ENCODE assay signal across 8 cellular contexts in genomic region chr1:88683848-88684481, GRCh38. TPM values are rescaled to one million over a fixed set of nuclear protein-coding genes. Genes with fewer than 3 reads are reported as not detected.
DNase-seq lines count a peak whose midpoint lies in the region; ATAC-seq and TF ChIP-seq lines count a peak whose summit lies in the region.

TSS of gene PKN2 (plus strand) at chr1:88684273. CDS start at chr1:88684581, 308 bp downstream.

- peak within 1 kb of the TSS; percentile 89 for H3K27ac Mint-ChIP-seq in activated T-helper 17 cell treated with anti-CD3 and anti-CD28 coated beads, Interleukin-2, amount 50 U/mL, for 72 hours
- H3K27ac Mint-ChIP-seq in naive thymus-derived CD4-positive, alpha-beta T cell, result peak within 1 kb of the TSS; percentile 96 to 100 (median 97)
- H3K27ac Mint-ChIP-seq in stimulated activated naive B cell treated with anti-CD40 and anti-IgM and Interleukin-4, amounts not matched to agents 10 μg/mL and 1 μg/mL and 100 μg/mL, for 72 hours, result peak within 1 kb of the TSS; percentile 97

- H3K4me1 ChIP-seq in naive thymus-derived CD4-positive, alpha-beta T cell (ENCODE audit: control insufficient read depth in 2 of 2, insufficient read depth in 2 of 2, low read length in 2 of 2), result peaks cover 18 to 19% of the 10 kb centered on the region in 2 donors

- CTCF ChIA-PET in RWPE1 (lab: Yijun Ruan, JAX), result interaction anchor here (0.7 to 1.6 kb wide), 2 partner anchors 26 to 28 kb away, joined by 3 to 7 read pairs; no protein-coding TSS in a partner anchor
- CTCF ChIA-PET in naive thymus-derived CD4-positive, alpha-beta T cell (lab: Charles Lee), result interaction anchor here (0.9 to 4.4 kb wide), 6 partner anchors 9 to 1306 kb away, joined by 3 to 28 read pairs (median 6); no protein-coding TSS in a partner anchor

- ATAC-seq in activated T-helper 17 cell treated with anti-CD3 and anti-CD28 coated beads, Interleukin-2, amount 50 U/mL, for 72 hours (replicated peaks), result peak; percentile 97
- peak; percentile 96 for ATAC-seq in naive thymus-derived CD4-positive, alpha-beta T cell
- peak; percentile 88 to 90 for ATAC-seq in stimulated activated naive B cell treated with anti-CD40 and anti-IgM and Interleukin-4, amounts not matched to agents 10 μg/mL and 1 μg/mL and 100 μg/mL, for 72 hours (replicated peaks)

- TF ChIP-seq CTCF in LNCaP clone FGC (IDR thresholded peaks at IDR 0.05; ENCODE audit: control insufficient read depth, extremely low read depth, insufficient read depth) (peak; percentile 30; the same call in 1 of the 2 replicates), RWPE1 (conservative IDR thresholded peaks at IDR 0.05; ENCODE audit: low read depth) (no peak)

- peaks cover 0 to 7% (median 0%) of the 10 kb centered on the region in 3 experiments for H3K36me3 ChIP-seq in naive thymus-derived CD4-positive, alpha-beta T cell (ENCODE audit: control insufficient read depth in 2 of 3, insufficient read depth in 3 of 3, low read length in 3 of 3)

- POLR2A ChIA-PET in RWPE1 (lab: Yijun Ruan, JAX; ENCODE audit: low non-redundant PET), result interaction anchor here (0.6 to 1.1 kb wide), 3 partner anchors 8 to 146 kb away, joined by 3 to 7 read pairs (median 4); no protein-coding TSS in a partner anchor
- POLR2A ChIA-PET in naive thymus-derived CD4-positive, alpha-beta T cell (lab: Charles Lee), result interaction anchor here (0.6 to 3.2 kb wide), 17 partner anchors 10 to 1770 kb away, joined by 3 to 21 read pairs (median 4); partner anchors contain the start of genes GTF2B, HS2ST1, LMO4 and SELENOF

- peak within 1 kb of the TSS; percentile 72 for H3K4me3 ChIP-seq in LNCaP clone FGC (ENCODE audit: low read depth, low read length)
- H3K4me3 ChIP-seq in naive thymus-derived CD4-positive, alpha-beta T cell (ENCODE audit: low read length), result peak within 1 kb of the TSS; percentile 91

- H3K4me3 Mint-ChIP-seq in activated T-helper 17 cell treated with anti-CD3 and anti-CD28 coated beads, Interleukin-2, amount 50 U/mL, for 72 hours, result peak within 1 kb of the TSS; percentile 86
- H3K4me3 Mint-ChIP-seq in naive thymus-derived CD4-positive, alpha-beta T cell, result peak within 1 kb of the TSS; percentile 89 to 99 (median 97)
- H3K4me3 Mint-ChIP-seq in stimulated activated naive B cell treated with anti-CD40 and anti-IgM and Interleukin-4, amounts not matched to agents 10 μg/mL and 1 μg/mL and 100 μg/mL, for 72 hours, result peak within 1 kb of the TSS; percentile 99

- DNase-seq in ELF-1 (ENCODE audit: low read depth, low spot score), result peak; percentile 99
- DNase-seq in H4 (ENCODE audit: low spot score), result peak; percentile 94
- peak; percentile 96 for DNase-seq in LNCaP clone FGC (ENCODE audit: low read depth)
- peak; percentile 96 for DNase-seq in RWPE1 (ENCODE audit: low spot score)
- peak; percentile 99 for DNase-seq in fibroblast of gingiva (ENCODE audit: low read depth)
- DNase-seq in naive thymus-derived CD4-positive, alpha-beta T cell, result peak; percentile 94 to 98 (median 97)
- peak; percentile 96 for DNase-seq in stimulated activated naive B cell treated with anti-CD40 and anti-IgM and Interleukin-4, amounts not matched to agents 10 μg/mL and 1 μg/mL and 100 μg/mL, for 72 hours

- peaks cover 6% of the 10 kb centered on the region for H3K36me3 Mint-ChIP-seq in activated T-helper 17 cell treated with anti-CD3 and anti-CD28 coated beads, Interleukin-2, amount 50 U/mL, for 72 hours (ENCODE audit: low read depth)
- no peaks in the 10 kb centered on the region for H3K36me3 Mint-ChIP-seq in naive thymus-derived CD4-positive, alpha-beta T cell
- peaks cover 2 to 4% of the 10 kb centered on the region in 2 donors for H3K36me3 Mint-ChIP-seq in stimulated activated naive B cell treated with anti-CD40 and anti-IgM and Interleukin-4, amounts not matched to agents 10 μg/mL and 1 μg/mL and 100 μg/mL, for 72 hours

- peak within 1 kb of the TSS; percentile 99 for H3K27ac ChIP-seq in RWPE1
- H3K27ac ChIP-seq in naive thymus-derived CD4-positive, alpha-beta T cell (ENCODE audit: low read depth, low read length), result peak within 1 kb of the TSS; percentile 89

- no peaks in the 10 kb centered on the region for H3K9me3 ChIP-seq in naive thymus-derived CD4-positive, alpha-beta T cell (ENCODE audit: control insufficient read depth in 2 of 3, low read length in 3 of 3)

- H3K27me3 Mint-ChIP-seq in activated T-helper 17 cell treated with anti-CD3 and anti-CD28 coated beads, Interleukin-2, amount 50 U/mL, for 72 hours, result no peaks in the 10 kb centered on the region
- peaks cover 0 to 12% (median 0%) of the 10 kb centered on the region in 5 donors for H3K27me3 Mint-ChIP-seq in naive thymus-derived CD4-positive, alpha-beta T cell
- no peaks in the 10 kb centered on the region for H3K27me3 Mint-ChIP-seq in stimulated activated naive B cell treated with anti-CD40 and anti-IgM and Interleukin-4, amounts not matched to agents 10 μg/mL and 1 μg/mL and 100 μg/mL, for 72 hours

- no peaks in the 10 kb centered on the region for H3K27me3 ChIP-seq in naive thymus-derived CD4-positive, alpha-beta T cell (ENCODE audit: control insufficient read depth in 2 of 2, insufficient read depth in 2 of 2, low read length in 2 of 2)

- H3K9me3 Mint-ChIP-seq in activated T-helper 17 cell treated with anti-CD3 and anti-CD28 coated beads, Interleukin-2, amount 50 U/mL, for 72 hours, result no peaks in the 10 kb centered on the region
- H3K9me3 Mint-ChIP-seq in naive thymus-derived CD4-positive, alpha-beta T cell, result no peaks in the 10 kb centered on the region
- no peaks in the 10 kb centered on the region for H3K9me3 Mint-ChIP-seq in stimulated activated naive B cell treated with anti-CD40 and anti-IgM and Interleukin-4, amounts not matched to agents 10 μg/mL and 1 μg/mL and 100 μg/mL, for 72 hours

- intact Hi-C loops in naive thymus-derived CD4-positive, alpha-beta T cell (cut with micrococcal nuclease), result loop anchor here (1.0 to 10.0 kb wide), 16 partner anchors 17 to 1979 kb away; partner anchors contain the start of genes GTF2B (in 2 of the 2), KYAT3 (in 2 of the 2), RBMXL1 (in 2 of the 2) and ZNF326 (in 2 of the 2)

- peaks cover 6% of the 10 kb centered on the region for H3K4me1 Mint-ChIP-seq in activated T-helper 17 cell treated with anti-CD3 and anti-CD28 coated beads, Interleukin-2, amount 50 U/mL, for 72 hours
- peaks cover 18 to 55% (median 37%) of the 10 kb centered on the region in 7 donors for H3K4me1 Mint-ChIP-seq in naive thymus-derived CD4-positive, alpha-beta T cell
- H3K4me1 Mint-ChIP-seq in stimulated activated naive B cell treated with anti-CD40 and anti-IgM and Interleukin-4, amounts not matched to agents 10 μg/mL and 1 μg/mL and 100 μg/mL, for 72 hours, result peaks cover 4 to 10% of the 10 kb centered on the region in 2 donors

RNA-seq across cellular contexts. Expression of gene PKN2, which starts in this region (rescaled TPM):
- 7.7 and 14.8 TPM in 2 replicates for total RNA-seq in H4 (2014; rRNA removed; shearing (Covaris generic))
- 10 to 100 TPM; 23.7 to 24.1 TPM for total RNA-seq in activated T-helper 17 cell treated with anti-CD3 and anti-CD28 coated beads, Interleukin-2, amount 50 U/mL, for 72 hours
- 10 to 100 TPM; 32.1 to 53.8 (median 46.9) TPM for total RNA-seq in naive thymus-derived CD4-positive, alpha-beta T cell
- 10 to 100 TPM in 1 of 2 donors, 1 to 10 TPM in 1; 9.0 to 10.2 TPM for polyA plus RNA-seq in naive thymus-derived CD4-positive, alpha-beta T cell

Comparison
In these comparisons a context has a peak if more than half of its experiments do, and no peak if none do; other contexts are left out.
1. Peak in every context shown above with its lines: DNase-seq, ATAC-seq, H3K4me3 ChIP-seq and H3K27ac ChIP-seq.